In the genomic region with DNA sequence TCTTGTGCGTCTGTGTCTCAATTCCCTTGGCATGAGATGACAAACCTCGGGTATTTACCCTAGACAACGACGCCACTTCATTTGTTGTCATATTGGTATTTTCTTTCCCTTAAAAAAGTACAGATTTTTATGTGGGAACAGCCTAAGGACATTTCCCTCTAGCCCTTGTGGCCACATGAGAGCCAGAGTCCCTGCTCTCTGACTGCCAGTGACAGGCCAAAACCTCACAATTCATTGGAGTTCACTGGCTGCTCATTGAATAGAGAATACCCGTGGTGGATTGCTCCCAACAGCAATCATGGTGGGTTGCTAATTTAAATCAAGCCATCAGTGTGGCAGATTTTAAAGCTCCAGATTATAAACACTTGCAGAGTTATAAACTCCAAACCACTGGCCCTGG, we compare ENCODE assay signal across 9 cellular contexts.
"Had no signal": no experiment of that assay in that cellular context is flagged by ENCODE, and none has a peak within 500 bp of the region (broad histone marks: within the 10 kb centered on the region; RNA-seq: fewer than 3 reads in every experiment).

No MANE protein-coding gene starts in this region.

- H3K4me3 Mint-ChIP-seq: HFFc6, IgD-negative memory B cell had no signal

- H3K36me3 ChIP-seq: HAP-1 had no signal

- H3K9me3 Mint-ChIP-seq: HFFc6 had no signal

- ATAC-seq: HCT116, HepG2 had no signal

- H3K4me3 ChIP-seq: HAP-1 had no signal

- H3K27ac ChIP-seq: HL-60 had no signal

- DNase-seq: GOT3, H7, HFFc6, KBM-7 had no signal

- H3K9me3 ChIP-seq: HAP-1 had no signal

- H3K27ac Mint-ChIP-seq: HFFc6, IgD-negative memory B cell had no signal

- H3K4me1 Mint-ChIP-seq: IgD-negative memory B cell had no signal

- FAIRE-seq: HepG2 had no signal

- H3K4me1 ChIP-seq: HAP-1 had no signal
